1 cellular context compared by ENCODE assay signal in the genomic region with DNA sequence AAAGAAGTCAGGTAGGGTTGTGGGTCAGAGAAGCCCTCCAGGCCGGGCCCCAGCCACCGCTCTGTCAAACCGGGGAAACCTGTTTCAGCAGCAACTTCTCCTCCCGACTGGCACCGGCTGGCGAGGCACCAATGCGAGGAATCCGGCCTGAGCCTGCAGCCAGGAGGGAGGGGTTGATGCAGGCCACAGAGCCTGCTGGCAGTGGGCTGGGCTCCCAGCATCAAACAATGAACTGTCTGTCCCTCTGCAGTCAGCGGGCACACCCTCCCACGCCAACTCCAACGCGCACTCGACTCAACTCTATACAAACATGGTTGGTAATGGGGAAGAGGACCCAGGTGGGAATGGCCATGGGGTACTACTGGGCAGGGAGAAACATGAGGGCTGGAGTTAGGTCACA.
TF ChIP-seq lines count a peak whose summit lies in the region.

No MANE protein-coding gene starts in this region.

TF ChIP-seq in HepG2, 621 proteins besides CTCF, POLR2A, EP300 and RAD21:
- TF ChIP-seq XRCC5 (optimal IDR thresholded peaks at IDR 0.05; ENCODE audit: low read length) (peak; percentile 21), HNRNPL (IDR thresholded peaks at IDR 0.05; ENCODE audit: low read depth, low read length) (peak; percentile 89), SOX13 (IDR thresholded peaks at IDR 0.05) (no peak), SOX13 (CRISPR knock-in tag; conservative IDR thresholded peaks at IDR 0.05 in 1 of 2, IDR thresholded peaks at IDR 0.05 in 1 of 2) (peak in 1 of 2 experiments; percentile 23; a peak in 1 of 4 replicates), ZFAT (CRISPR knock-in tag; conservative IDR thresholded peaks at IDR 0.05) (no peak)
- TF ChIP-seq, protein P1, sequence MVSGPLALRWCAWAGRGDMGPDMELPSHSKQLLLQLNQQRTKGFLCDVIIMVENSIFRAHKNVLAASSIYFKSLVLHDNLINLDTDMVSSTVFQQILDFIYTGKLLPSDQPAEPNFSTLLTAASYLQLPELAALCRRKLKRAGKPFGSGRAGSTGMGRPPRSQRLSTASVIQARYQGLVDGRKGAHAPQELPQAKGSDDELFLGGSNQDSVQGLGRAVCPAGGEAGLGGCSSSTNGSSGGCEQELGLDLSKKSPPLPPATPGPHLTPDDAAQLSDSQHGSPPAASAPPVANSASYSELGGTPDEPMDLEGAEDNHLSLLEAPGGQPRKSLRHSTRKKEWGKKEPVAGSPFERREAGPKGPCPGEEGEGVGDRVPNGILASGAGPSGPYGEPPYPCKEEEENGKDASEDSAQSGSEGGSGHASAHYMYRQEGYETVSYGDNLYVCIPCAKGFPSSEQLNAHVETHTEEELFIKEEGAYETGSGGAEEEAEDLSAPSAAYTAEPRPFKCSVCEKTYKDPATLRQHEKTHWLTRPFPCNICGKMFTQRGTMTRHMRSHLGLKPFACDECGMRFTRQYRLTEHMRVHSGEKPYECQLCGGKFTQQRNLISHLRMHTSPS (CRISPR knock-in tag; IDR thresholded peaks at IDR 0.05; ENCODE audit: low read depth), result 0 out of 2 replicates have a peak, but pooled peaks have one; percentile 39
